Comparison of ENCODE assay signal across 8 cellular contexts in the genomic region with DNA sequence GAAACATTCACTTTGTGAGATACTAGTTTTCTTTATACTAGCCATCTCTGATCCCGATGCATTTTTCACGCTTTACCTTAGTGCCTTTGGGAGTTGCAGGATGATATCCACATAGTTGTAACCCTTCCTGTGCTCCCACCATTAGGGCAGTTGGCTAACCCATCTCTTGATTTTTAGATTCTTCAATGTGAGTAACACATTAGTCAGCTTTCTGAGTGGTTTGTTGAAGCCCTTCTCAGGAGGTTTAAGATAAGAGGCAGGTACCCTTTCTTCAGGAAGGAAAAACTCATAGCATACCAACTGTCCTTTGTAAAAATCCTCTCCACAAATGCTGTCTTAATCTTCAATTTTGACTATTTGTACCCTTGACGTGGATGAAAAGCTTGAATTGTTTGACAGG.
"Had no signal": no experiment of that assay in that cellular context is flagged by ENCODE, and none has a peak within 500 bp of the region (broad histone marks: within the 10 kb centered on the region; RNA-seq: fewer than 3 reads in every experiment).

No MANE protein-coding gene starts in this region.

- ATAC-seq: HCT116, HepG2 had no signal

- H3K36me3 ChIP-seq: HAP-1 had no signal

- H3K27ac Mint-ChIP-seq: HFFc6, IgD-negative memory B cell had no signal

- H3K4me3 ChIP-seq: GM23248, HAP-1 had no signal

- H3K9me3 Mint-ChIP-seq: HFFc6 had no signal

- DNase-seq: GM23248, GOT3, H7, HFFc6 had no signal

- H3K4me3 Mint-ChIP-seq: HFFc6, IgD-negative memory B cell had no signal

- FAIRE-seq: HepG2 had no signal
